Comparison of ENCODE assay signal across 1 cellular context in genomic region chr1:151144474-151145157, GRCh38.
TF ChIP-seq lines count a peak whose summit lies in the region.

No MANE protein-coding gene starts in this region.

TF ChIP-seq in endothelial cell of umbilical vein, 7 proteins besides CTCF, POLR2A, EP300 and RAD21:
- TF ChIP-seq POLR2AphosphoS5 (IDR thresholded peaks at IDR 0.05; ENCODE audit: insufficient read depth, low read depth, low read length) (no peak), FOS (IDR thresholded peaks at IDR 0.05; ENCODE audit: borderline replicate concordance, insufficient read depth, low read length) (no peak), MAX (IDR thresholded peaks at IDR 0.05; ENCODE audit: insufficient read depth, insufficient read length) (no peak), JUN (IDR thresholded peaks at IDR 0.05; ENCODE audit: borderline replicate concordance, insufficient read depth, insufficient read length, low read depth) (no peak), MYC (IDR thresholded peaks at IDR 0.05; ENCODE audit: low read depth, low read length) (no peak), GATA2 (IDR thresholded peaks at IDR 0.05; ENCODE audit: insufficient read depth, insufficient read length, low read depth, low read length) (no peak)
TF ChIP-seq in endothelial cell of umbilical vein: peak in this region for 0.
